Comparison of ENCODE assay signal across 25 cellular contexts in the genomic region with DNA sequence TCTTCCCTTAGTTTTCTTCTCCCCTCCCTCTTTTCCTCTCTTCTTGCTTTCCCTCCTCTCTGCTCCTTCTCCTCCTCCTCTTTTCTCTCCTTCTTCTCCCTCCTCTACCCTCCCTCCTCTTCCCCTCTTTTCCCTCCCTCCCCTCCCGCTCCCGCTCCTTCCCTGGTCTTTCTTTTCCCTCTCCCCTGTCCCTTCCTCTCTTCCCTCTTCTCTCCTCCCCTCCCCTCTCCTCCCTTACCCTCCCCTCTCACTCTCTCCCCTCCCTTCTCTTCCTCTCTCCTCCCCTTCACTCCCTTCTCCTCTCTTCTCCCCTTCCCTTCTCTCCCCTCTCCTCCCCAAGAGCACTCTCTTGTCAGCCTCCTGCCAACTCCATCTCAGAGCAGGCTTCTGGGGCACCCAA. TPM values are rescaled to one million over a fixed set of nuclear protein-coding genes. Genes with fewer than 3 reads are reported as not detected.
DNase-seq lines count a peak whose midpoint lies in the region; ATAC-seq, FAIRE-seq and TF ChIP-seq lines count a peak whose summit lies in the region.
"Had no signal": no experiment of that assay in that cellular context is flagged by ENCODE, and none has a peak within 500 bp of the region (broad histone marks: within the 10 kb centered on the region; RNA-seq: fewer than 3 reads in every experiment).

No MANE protein-coding gene starts in this region.

- H3K9me3 ChIP-seq in H1 (ENCODE audit: insufficient read depth in 2 of 2, low read depth in 1 of 2, low read length in 1 of 2) = no peaks in the 10 kb centered on the region
- H3K9me3 ChIP-seq: A549; BE2C; BLaER1 treated with 17β-estradiol and CSF1 and Interleukin-3, amounts not matched to agents 10 nM and 100 nM had no signal

- no peak overlapping the region for H2BK12ac ChIP-seq in H1 (ENCODE audit: low read depth, low read length)

- no peak overlapping the region for H4K8ac ChIP-seq in H1 (ENCODE audit: extremely low read depth, insufficient read depth, low read length)

- H4K5ac ChIP-seq in H1 (ENCODE audit: insufficient read length, low read depth, low read length) = no peak overlapping the region

- TF ChIP-seq RAD21 in H1 (IDR thresholded peaks at IDR 0.05 in 1 of 2, conservative IDR thresholded peaks at IDR 0.05 in 1 of 2; ENCODE audit: low read depth in 2 of 2, low read length in 2 of 2) = no peak

- H2AK5ac ChIP-seq in H1 (ENCODE audit: low read depth, low read length) = no peak overlapping the region

- peaks cover under 1 to 6% (median 3%) of the 10 kb centered on the region in 4 experiments; a peak in 4 of 7 replicates for H3K4me1 ChIP-seq in H1 (replicated peaks in 1 of 4; ENCODE audit: control insufficient read depth in 3 of 4, insufficient read depth in 4 of 4, low read length in 3 of 4)
- H3K4me1 ChIP-seq: A549, BE2C had no signal

- H3K27ac ChIP-seq in VCaP = peak overlapping the region; percentile 11; the same call in 1 of the 2 replicates
- no peak overlapping the region for H3K27ac ChIP-seq in H1 (ENCODE audit: low read depth, low read length)
- H3K27ac ChIP-seq: BLaER1 treated with 17β-estradiol and CSF1 and Interleukin-3, amounts not matched to agents 10 nM and 100 nM had no signal

- no peaks in the 10 kb centered on the region for H3K79me2 ChIP-seq in H1 (ENCODE audit: control insufficient read depth in 1 of 2, insufficient read depth in 2 of 2, low read length in 2 of 2)

- H3K79me1 ChIP-seq in H1 (ENCODE audit: low read depth, low read length) = no peaks in the 10 kb centered on the region

- H3K27ac Mint-ChIP-seq in neural crest cell (ENCODE audit: unreplicated experiment) = peak overlapping the region; percentile 28
- H3K27ac Mint-ChIP-seq in stimulated activated effector memory CD8-positive, alpha-beta T cell treated with anti-CD3 and anti-CD28 coated beads, Interleukin-12 subunit alpha, Interleukin-12 subunit beta, amount 100 ng/mL, for 72 hours = peak overlapping the region; percentile 27
- H3K27ac Mint-ChIP-seq: CD4-positive, alpha-beta T cell had no signal

- H3K4ac ChIP-seq in H1 (replicated peaks; ENCODE audit: insufficient read length, low read depth, low read length) = no peak overlapping the region

- H2BK20ac ChIP-seq in H1 (ENCODE audit: low read length) = no peak overlapping the region

- no peaks in the 10 kb centered on the region for H3K4me1 Mint-ChIP-seq in neural crest cell
- H3K4me1 Mint-ChIP-seq in stimulated activated effector memory CD8-positive, alpha-beta T cell treated with anti-CD3 and anti-CD28 coated beads, Interleukin-12 subunit alpha, Interleukin-12 subunit beta, amount 100 ng/mL, for 72 hours = no peaks in the 10 kb centered on the region
- H3K4me1 Mint-ChIP-seq: CD14-positive monocyte; CD8-positive, alpha-beta memory T cell had no signal

- H3K14ac ChIP-seq in H1 (ENCODE audit: insufficient read length) = no peak overlapping the region

- no peak for TF ChIP-seq EP300 in H1 (IDR thresholded peaks at IDR 0.05; ENCODE audit: borderline replicate concordance in 1 of 2, low read depth in 2 of 2, low read length in 2 of 2)

- WGBS in H1 (ENCODE audit: extremely low coverage in 1 of 2, insufficient coverage in 1 of 2, insufficient read length in 1 of 2, insufficient replicate concordance in 2 of 2, low coverage in 1 of 2, low lambda C conversion rate in 2 of 2, missing lambda C conversion rate in 1 of 2), 2 experiments = 17 to 100% methylated on average over 2 of the region's 2 CpGs

- H3K56ac ChIP-seq in H1 (replicated peaks; ENCODE audit: insufficient read length, low read depth, low read length) = no peak overlapping the region

- H3K36me3 Mint-ChIP-seq in neural crest cell (ENCODE audit: low read depth) = no peaks in the 10 kb centered on the region
- H3K36me3 Mint-ChIP-seq in stimulated activated effector memory CD8-positive, alpha-beta T cell treated with anti-CD3 and anti-CD28 coated beads, Interleukin-12 subunit alpha, Interleukin-12 subunit beta, amount 100 ng/mL, for 72 hours = no peaks in the 10 kb centered on the region
- H3K36me3 Mint-ChIP-seq: CD14-positive monocyte had no signal

- H3K9me3 Mint-ChIP-seq in neural crest cell = no peaks in the 10 kb centered on the region
- no peaks in the 10 kb centered on the region for H3K9me3 Mint-ChIP-seq in stimulated activated effector memory CD8-positive, alpha-beta T cell treated with anti-CD3 and anti-CD28 coated beads, Interleukin-12 subunit alpha, Interleukin-12 subunit beta, amount 100 ng/mL, for 72 hours
- H3K9me3 Mint-ChIP-seq: CD4-positive, alpha-beta T cell; CD8-positive, alpha-beta memory T cell had no signal

- CTCF ChIA-PET in H1 (lab: Charles Lee; ENCODE audit: partially characterized antibody) = interaction anchor here (0.9 to 6.4 kb wide), 2 partner anchors 25 to 142 kb away, joined by 4 to 65 read pairs; no protein-coding TSS in a partner anchor

- H3K27me3 ChIP-seq in H1 (replicated peaks in 1 of 4; ENCODE audit: control insufficient read depth in 3 of 4, extremely low read depth in 1 of 4, insufficient read depth in 3 of 4, low read length in 3 of 4) = no peaks in the 10 kb centered on the region; a peak in 1 of 7 replicates
- H3K27me3 ChIP-seq: BLaER1 treated with 17β-estradiol and CSF1 and Interleukin-3, amounts not matched to agents 10 nM and 100 nM had no signal

- H4K20me1 ChIP-seq in H1 (replicated peaks in 1 of 2; ENCODE audit: control insufficient read depth in 1 of 2, insufficient read depth in 2 of 2, low read length in 2 of 2) = no peaks in the 10 kb centered on the region
- H4K20me1 ChIP-seq: BLaER1 treated with 17β-estradiol and CSF1 and Interleukin-3, amounts not matched to agents 10 nM and 100 nM had no signal

- H3K36me3 ChIP-seq in H1 (ENCODE audit: control insufficient read depth in 2 of 4, insufficient read depth in 4 of 4, low read length in 3 of 4) = no peaks in the 10 kb centered on the region
- H3K36me3 ChIP-seq: BE2C; BLaER1 treated with 17β-estradiol and CSF1 and Interleukin-3, amounts not matched to agents 10 nM and 100 nM had no signal

- no peak overlapping the region for H3K23ac ChIP-seq in H1 (ENCODE audit: insufficient read length)

- no peak for ATAC-seq in stimulated activated effector memory CD8-positive, alpha-beta T cell treated with anti-CD3 and anti-CD28 coated beads, Interleukin-12 subunit alpha, Interleukin-12 subunit beta, amount 100 ng/mL, for 72 hours

- H3K18ac ChIP-seq in H1 (ENCODE audit: extremely low read depth, low read length) = no peak overlapping the region

- H2BK5ac ChIP-seq in H1 (ENCODE audit: low read depth, low read length) = no peak overlapping the region

- no peak overlapping the region for H4K91ac ChIP-seq in H1 (replicated peaks; ENCODE audit: insufficient read length, low read length)

- H2BK120ac ChIP-seq in H1 (replicated peaks; ENCODE audit: low read depth, low read length) = no peak overlapping the region

- DNase-seq in H1 (ENCODE audit: low read depth in 1 of 2, low spot score in 2 of 2) (no peak), neural crest cell (ENCODE audit: low read depth, low spot score) (no peak), NCI-H69 (lab: John Stamatoyannopoulos, UW) (no peak), DMS79 (lab: John Stamatoyannopoulos, UW) (no peak), NCI-H2196 (lab: John Stamatoyannopoulos, UW; ENCODE audit: unreplicated experiment) (no peak)
- DNase-seq in stimulated activated effector memory CD8-positive, alpha-beta T cell treated with anti-CD3 and anti-CD28 coated beads, Interleukin-12 subunit alpha, Interleukin-12 subunit beta, amount 100 ng/mL, for 72 hours (ENCODE audit: low spot score in 2 of 2) = no peak
- DNase-seq: 8988T; ACHN; AML-193; BE2C; CD4-positive, alpha-beta T cell; CD8-positive, alpha-beta memory T cell; DMS 273 treated with DMSO at 0.1 percent for 48 hours; DMS79 treated with DMSO at 0.1 percent for 48 hours; GF-D8; GOT3; H7; HCEC 1CT had no signal

- peaks cover 29% of the 10 kb centered on the region for H3K27me3 Mint-ChIP-seq in neural crest cell (ENCODE audit: low read depth)

- POLR2A ChIA-PET in H1 (lab: Charles Lee; ENCODE audit: partially characterized antibody) = interaction anchor here (0.7 to 1.3 kb wide), 2 partner anchors 11 to 54 kb away, joined by 3 read pairs; no protein-coding TSS in a partner anchor

- no peak for TF ChIP-seq POLR2A in H1 (IDR thresholded peaks at IDR 0.05; ENCODE audit: control extremely low read depth in 1 of 2, low read depth in 2 of 2, low read length in 2 of 2)

- no peaks in the 10 kb centered on the region; the same call in 1 of the 2 replicates for H3K23me2 ChIP-seq in H1 (ENCODE audit: low read depth, low read length)

- TF ChIP-seq CTCF in VCaP (conservative IDR thresholded peaks at IDR 0.05) (no peak), H1 (IDR thresholded peaks at IDR 0.05; ENCODE audit: control extremely low read depth in 1 of 3, insufficient read depth in 1 of 3, low read depth in 1 of 3, low read length in 3 of 3) (no peak), neural crest cell (conservative IDR thresholded peaks at IDR 0.05) (no peak)

- H3K4me3 Mint-ChIP-seq in neural crest cell = no peak overlapping the region
- no peak overlapping the region for H3K4me3 Mint-ChIP-seq in stimulated activated effector memory CD8-positive, alpha-beta T cell treated with anti-CD3 and anti-CD28 coated beads, Interleukin-12 subunit alpha, Interleukin-12 subunit beta, amount 100 ng/mL, for 72 hours
- H3K4me3 Mint-ChIP-seq: CD14-positive monocyte; CD4-positive, alpha-beta T cell had no signal

- no peak overlapping the region; a peak in 1 of 4 replicates for H3K4me2 ChIP-seq in H1 (ENCODE audit: insufficient read depth in 1 of 2, low read depth in 2 of 2, low read length in 2 of 2)
- H3K4me2 ChIP-seq: A549; BLaER1 treated with 17β-estradiol and CSF1 and Interleukin-3, amounts not matched to agents 10 nM and 100 nM had no signal

- H2BK15ac ChIP-seq in H1 (ENCODE audit: low read length) = no peak overlapping the region

- no peak overlapping the region for H3K9ac ChIP-seq in H1 (replicated peaks in 1 of 4; ENCODE audit: extremely low read depth in 1 of 4, low read depth in 3 of 4, low read length in 3 of 4)
- H3K9ac ChIP-seq: BLaER1 treated with 17β-estradiol and CSF1 and Interleukin-3, amounts not matched to agents 10 nM and 100 nM had no signal

- no peak for FAIRE-seq in H1 (lab: Jason Lieb, UNC)
- FAIRE-seq: A549, D721Med, GM12891, GM18507 had no signal

- H2AFZ ChIP-seq in H1 (ENCODE audit: low read length) = no peak overlapping the region

- H3K4me3 ChIP-seq in H1 (ENCODE audit: extremely low read depth in 1 of 4, insufficient read depth in 2 of 4, low read depth in 3 of 4, low read length in 4 of 4) = no peak overlapping the region
- H3K4me3 ChIP-seq: A549; BLaER1 treated with 17β-estradiol and CSF1 and Interleukin-3, amounts not matched to agents 10 nM and 100 nM had no signal

RNA-seq across cellular contexts. Expression of a gene that starts 17.4 kb away (rescaled TPM):
- 57.0 TPM in 2 replicates for total RNA-seq in H1 (2021; fragmentation: NEBNext Ultra II Directional; extraction: Animal tissue kit (Norgen Biotek cat#: 25700))
- polyA plus RNA-seq in H1 (2011; rRNA removed) = 80.6 and 143 TPM in 2 replicates
- polyA plus RNA-seq in H1 (2011; cell fraction: cytosol; rRNA removed) = 89.9 TPM
- 141 TPM for polyA plus RNA-seq in H1 (2011; cell fraction: nucleus; rRNA removed)
- polyA plus RNA-seq in H1 (2012, experiment 1 of 2) = 30.7 to 45.3 TPM (median 34.9 TPM) in 4 replicates
- polyA plus RNA-seq in H1 (2012, experiment 2 of 2) = 7.8 TPM
- 21.9 TPM for polyA plus RNA-seq in H1 (2013, experiment 1 of 2)
- 22.1 TPM for polyA plus RNA-seq in H1 (2013, experiment 2 of 2)
- polyA minus RNA-seq in H1 (2011; rRNA and poly(A)+ RNA removed) = 91.3 and 105 TPM in 2 replicates
- 58.1 TPM for polyA minus RNA-seq in H1 (2011; cell fraction: cytosol; rRNA and poly(A)+ RNA removed)
- 39.9 TPM for polyA minus RNA-seq in H1 (2011; cell fraction: nucleus; rRNA and poly(A)+ RNA removed)
- total RNA-seq in neural crest cell = 60.3 and 69.2 TPM in 2 replicates
